In the genomic region with DNA sequence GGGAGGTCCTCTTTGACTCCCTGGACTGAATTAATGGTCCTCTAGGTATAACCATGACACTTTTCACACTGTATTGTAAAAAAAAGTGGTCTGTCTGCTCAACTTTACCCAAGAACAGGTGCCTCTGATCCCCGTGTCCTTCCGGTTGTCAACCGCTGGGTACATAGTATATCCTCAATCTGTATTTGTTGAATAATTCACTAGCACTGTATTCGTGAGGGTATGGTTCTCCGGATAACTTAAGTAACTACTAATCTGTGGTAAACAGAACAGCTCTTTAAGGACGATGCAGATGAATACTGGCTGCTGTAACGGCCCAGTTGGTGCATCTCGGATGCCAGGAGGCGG, we compare ENCODE assay signal across 8 cellular contexts. TPM values are rescaled to one million over a fixed set of nuclear protein-coding genes. Genes with fewer than 3 reads are reported as not detected.
DNase-seq lines count a peak whose midpoint lies in the region; ATAC-seq and TF ChIP-seq lines count a peak whose summit lies in the region.

No MANE protein-coding gene starts in this region.

- H3K36me3 ChIP-seq in Panc1 (ENCODE audit: control insufficient read depth, insufficient read depth, low read length) = no peaks in the 10 kb centered on the region

- no peak for DNase-seq in AG09309 (ENCODE audit: low read depth)
- no peak for DNase-seq in Panc1 (ENCODE audit: low read depth, low spot score)
- DNase-seq in foreskin fibroblast = no peak
- no peak for DNase-seq in stimulated activated naive CD8-positive, alpha-beta T cell treated with anti-CD3 and anti-CD28 coated beads, Interleukin-15, amount 100 ng/mL, for 72 hours
- DNase-seq in NCI-H2171 (lab: John Stamatoyannopoulos, UW) = no peak
- no peak for DNase-seq in activated CD8-positive, alpha-beta memory T cell treated with anti-CD3 and anti-CD28 coated beads for 24 hours

- no TSS peak for BruUV-seq in Panc1 (replicated peaks; lab: Mats Ljungman, UMichigan)

- POLR2A ChIA-PET in Panc1 (lab: Charles Lee) = no interaction called here

- H3K4me1 ChIP-seq in Panc1 (ENCODE audit: control insufficient read depth, insufficient read depth, low read length) = no peaks in the 10 kb centered on the region

- H3K27ac ChIP-seq in Panc1 (ENCODE audit: low read length) = no peak overlapping the region

- H3K27ac Mint-ChIP-seq in stimulated activated naive CD8-positive, alpha-beta T cell treated with anti-CD3 and anti-CD28 coated beads, Interleukin-15, amount 100 ng/mL, for 72 hours = no peak overlapping the region

- H3K4me3 Mint-ChIP-seq in stimulated activated naive CD8-positive, alpha-beta T cell treated with anti-CD3 and anti-CD28 coated beads, Interleukin-15, amount 100 ng/mL, for 72 hours = peak overlapping the region; percentile 89 to 97

- peaks cover 13% of the 10 kb centered on the region for H3K4me1 Mint-ChIP-seq in stimulated activated naive CD8-positive, alpha-beta T cell treated with anti-CD3 and anti-CD28 coated beads, Interleukin-15, amount 100 ng/mL, for 72 hours

- intact Hi-C loops in Panc1 (cut with micrococcal nuclease; ENCODE audit: unreplicated experiment) = no loop called here

- no peaks in the 10 kb centered on the region for H3K9me3 ChIP-seq in Panc1 (ENCODE audit: control insufficient read depth, insufficient read depth, low read depth, low read length)

- in situ Hi-C loops in Panc1 (cut with HindIII; ENCODE audit: low pct_unique_long_range_greater_than_20kb, low sequenced_read_pairs) = no loop called here

- ATAC-seq in GM21515 (IDR thresholded peaks at IDR 0.05; ENCODE audit: unreplicated experiment) (peak; percentile 25), Panc1 (no peak), HG02642 (IDR thresholded peaks at IDR 0.05; ENCODE audit: poor library complexity, unreplicated experiment) (no peak)
- no peak for ATAC-seq in stimulated activated naive CD8-positive, alpha-beta T cell treated with anti-CD3 and anti-CD28 coated beads, Interleukin-15, amount 100 ng/mL, for 72 hours

- H3K27me3 Mint-ChIP-seq in stimulated activated naive CD8-positive, alpha-beta T cell treated with anti-CD3 and anti-CD28 coated beads, Interleukin-15, amount 100 ng/mL, for 72 hours = peaks cover 17% of the 10 kb centered on the region

- H3K4me3 ChIP-seq in AG09309 (ENCODE audit: control insufficient read depth, low read depth, low read length) = peak overlapping the region; percentile 50
- peak overlapping the region; percentile 65 to 71 for H3K4me3 ChIP-seq in Panc1 (ENCODE audit: low read depth in 2 of 2, low read length in 2 of 2)
- peak overlapping the region; percentile 46 to 82 for H3K4me3 ChIP-seq in foreskin fibroblast (ENCODE audit: low read depth in 1 of 2, low read length in 2 of 2)

- CTCF ChIA-PET in Panc1 (lab: Charles Lee) = interaction anchor here (0.6 kb wide), 1 partner anchor 145 kb away, joined by 3 read pairs; no protein-coding TSS in a partner anchor

- no peaks in the 10 kb centered on the region for H3K9me3 Mint-ChIP-seq in stimulated activated naive CD8-positive, alpha-beta T cell treated with anti-CD3 and anti-CD28 coated beads, Interleukin-15, amount 100 ng/mL, for 72 hours

- H3K27me3 ChIP-seq in Panc1 (ENCODE audit: control insufficient read depth, insufficient read depth, low read length) = peaks cover 4% of the 10 kb centered on the region; the same call in 1 of the 2 replicates

- TF ChIP-seq CTCF in AG09309 (IDR thresholded peaks at IDR 0.05; ENCODE audit: control insufficient read depth, insufficient read depth, low read depth, low read length, missing control alignments) = no peak
- no peak for TF ChIP-seq CTCF in Panc1 (IDR thresholded peaks at IDR 0.05)
- TF ChIP-seq CTCF in foreskin fibroblast (IDR thresholded peaks at IDR 0.05; ENCODE audit: low read depth, low read length) = no peak

RNA-seq across cellular contexts. Expression of a gene that starts 0.5 kb away (rescaled TPM):
- 4.2 TPM for total RNA-seq in Panc1 (2021; ENCODE audit: unreplicated experiment)
- polyA plus RNA-seq in Panc1 (2012; ENCODE audit: insufficient read length) = 4.5 TPM

RNA-seq across cellular contexts. Expression of a gene that starts 57.3 kb away (rescaled TPM):
- total RNA-seq in Panc1 (2021; ENCODE audit: unreplicated experiment) = 48.8 TPM
- 12.8 TPM for polyA plus RNA-seq in Panc1 (2012; ENCODE audit: insufficient read length)

RNA-seq across cellular contexts. Expression of a gene that starts 57.4 kb away (rescaled TPM):
- total RNA-seq in Panc1 (2021; ENCODE audit: unreplicated experiment) = 43.7 TPM
- polyA plus RNA-seq in Panc1 (2012; ENCODE audit: insufficient read length) = 12.2 TPM
